Comparison of ENCODE assay signal across 8 cellular contexts in the genomic region with DNA sequence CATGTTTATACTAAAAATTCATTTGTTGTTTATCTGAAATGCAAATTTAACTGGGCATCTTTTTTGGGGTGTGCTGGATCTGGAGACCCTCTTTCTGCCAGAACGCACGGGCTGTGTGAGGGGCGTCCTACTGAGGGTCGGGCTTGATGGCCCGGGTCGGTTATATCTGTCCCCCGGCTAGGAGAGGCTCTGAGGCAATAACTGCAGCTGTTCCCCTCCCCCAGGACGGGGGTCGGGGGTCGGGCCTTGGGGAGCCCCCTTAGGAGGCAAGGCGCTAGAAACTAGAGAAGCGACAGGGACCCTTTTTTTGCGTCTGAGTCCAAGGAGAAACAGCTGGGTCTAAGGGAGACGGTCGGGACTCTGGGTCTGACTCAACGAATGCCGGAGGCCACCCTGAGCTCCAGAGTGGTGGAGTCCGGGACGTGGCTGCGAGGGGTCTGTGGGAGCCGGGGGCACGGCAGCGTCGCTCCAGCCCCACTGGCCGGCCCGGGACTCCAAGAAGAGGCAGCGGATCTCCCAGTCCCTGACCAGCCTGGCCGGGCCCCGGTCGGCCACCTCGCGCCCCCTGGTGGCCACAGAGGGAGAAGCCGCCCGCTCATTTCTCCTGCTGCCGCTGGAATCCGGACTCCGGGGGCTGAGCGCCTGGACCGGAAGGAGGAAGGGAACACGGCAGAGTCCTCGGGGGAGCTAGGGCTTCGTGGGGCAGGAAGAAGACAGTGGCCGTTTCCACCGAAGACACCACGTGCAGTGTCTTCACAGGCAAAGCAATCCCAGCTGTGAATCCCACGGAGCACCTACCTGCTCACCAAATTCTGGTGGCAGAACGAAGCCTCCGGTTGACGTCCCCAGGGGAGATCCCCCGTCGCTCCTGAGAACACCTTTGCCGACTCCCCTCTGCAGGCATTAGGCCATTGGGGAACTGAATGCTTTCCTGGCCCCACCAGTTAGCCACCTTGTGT. TPM values are rescaled to one million over a fixed set of nuclear protein-coding genes. Genes with fewer than 3 reads are reported as not detected.
A peak's percentile ranks its signal among the peaks of the same experiment; 100 is the strongest.
DNase-seq lines count a peak whose midpoint lies in the region; ATAC-seq and TF ChIP-seq lines count a peak whose summit lies in the region.

No MANE protein-coding gene starts in this region.

- H3K36me3 ChIP-seq in endodermal cell (ENCODE audit: control insufficient read depth, insufficient read depth, low read length): no peaks in the 10 kb centered on the region

- no peaks in the 10 kb centered on the region for H3K9me3 Mint-ChIP-seq in activated CD8-positive, alpha-beta memory T cell treated with anti-CD3 and anti-CD28 coated beads, Interleukin-2, amount 10 ng/mL, durations not matched to agents 7 days and 5 days (ENCODE audit: low read depth)
- H3K9me3 Mint-ChIP-seq in endodermal cell (no peaks in the 10 kb centered on the region), mesothelial cell of epicardium (no peaks in the 10 kb centered on the region)

- TF ChIP-seq CTCF in endodermal cell (conservative IDR thresholded peaks at IDR 0.05) (peak; percentile 98), mesothelial cell of epicardium (IDR thresholded peaks at IDR 0.05; ENCODE audit: unreplicated experiment) (peak; percentile 100)

- H3K4me3 ChIP-seq in endodermal cell (ENCODE audit: low read length): peak overlapping the region; percentile 77

- no peak overlapping the region for H3K27ac ChIP-seq in endodermal cell (ENCODE audit: low read depth, low read length)

- peaks cover 2% of the 10 kb centered on the region for H3K27me3 Mint-ChIP-seq in activated CD8-positive, alpha-beta memory T cell treated with anti-CD3 and anti-CD28 coated beads, Interleukin-2, amount 10 ng/mL, durations not matched to agents 7 days and 5 days
- H3K27me3 Mint-ChIP-seq in endodermal cell (ENCODE audit: insufficient read depth) (peaks cover 36% of the 10 kb centered on the region), mesothelial cell of epicardium (ENCODE audit: low read depth) (peaks cover 22% of the 10 kb centered on the region)

- ATAC-seq in GM18861 (IDR thresholded peaks at IDR 0.05; ENCODE audit: unreplicated experiment): peak; percentile 52
- peak; percentile 67 for ATAC-seq in HG03521 (IDR thresholded peaks at IDR 0.05; ENCODE audit: unreplicated experiment)
- ATAC-seq in activated CD8-positive, alpha-beta memory T cell treated with anti-CD3 and anti-CD28 coated beads, Interleukin-2, amount 10 ng/mL, durations not matched to agents 7 days and 5 days: peak; percentile 93

- CTCF ChIA-PET in activated CD8-positive, alpha-beta memory T cell treated with anti-CD3 and anti-CD28 coated beads, Interleukin-2, amount 10 ng/mL, durations not matched to agents 7 days and 5 days (lab: Charles Lee): interaction anchor here (0.6 to 5.9 kb wide), 51 partner anchors 8 to 732 kb away, joined by 3 to 132 read pairs (median 6); a partner anchor contains a TSS

- H3K4me3 Mint-ChIP-seq in activated CD8-positive, alpha-beta memory T cell treated with anti-CD3 and anti-CD28 coated beads, Interleukin-2, amount 10 ng/mL, durations not matched to agents 7 days and 5 days: peak overlapping the region; percentile 69
- peak overlapping the region; percentile 65 for H3K4me3 Mint-ChIP-seq in endodermal cell
- H3K4me3 Mint-ChIP-seq in mesothelial cell of epicardium: peak overlapping the region; percentile 68

- H3K4me1 Mint-ChIP-seq in activated CD8-positive, alpha-beta memory T cell treated with anti-CD3 and anti-CD28 coated beads, Interleukin-2, amount 10 ng/mL, durations not matched to agents 7 days and 5 days: peaks cover 24% of the 10 kb centered on the region
- H3K4me1 Mint-ChIP-seq in endodermal cell (peaks cover 3% of the 10 kb centered on the region), mesothelial cell of epicardium (no peaks in the 10 kb centered on the region)

- no peaks in the 10 kb centered on the region for H3K9me3 ChIP-seq in endodermal cell (ENCODE audit: control insufficient read depth, low read length)

- H3K36me3 Mint-ChIP-seq in activated CD8-positive, alpha-beta memory T cell treated with anti-CD3 and anti-CD28 coated beads, Interleukin-2, amount 10 ng/mL, durations not matched to agents 7 days and 5 days: no peaks in the 10 kb centered on the region
- H3K36me3 Mint-ChIP-seq in endodermal cell (ENCODE audit: low read depth) (no peaks in the 10 kb centered on the region), mesothelial cell of epicardium (no peaks in the 10 kb centered on the region)

- no peaks in the 10 kb centered on the region for H3K4me1 ChIP-seq in endodermal cell (ENCODE audit: control insufficient read depth, insufficient read depth, low read length)

- no peak overlapping the region for H3K27ac Mint-ChIP-seq in activated CD8-positive, alpha-beta memory T cell treated with anti-CD3 and anti-CD28 coated beads, Interleukin-2, amount 10 ng/mL, durations not matched to agents 7 days and 5 days
- H3K27ac Mint-ChIP-seq in endodermal cell (peak overlapping the region; percentile 46), mesothelial cell of epicardium (no peak overlapping the region)

- H3K27me3 ChIP-seq in endodermal cell (ENCODE audit: control insufficient read depth, insufficient read depth, low read length, poor library complexity, severe bottlenecking): peaks cover 39% of the 10 kb centered on the region

- 8 to 12% methylated on average over 23 to 52 of the region's 52 CpGs for WGBS in endodermal cell (ENCODE audit: insufficient coverage in 1 of 2, insufficient read length in 1 of 2), 2 experiments

- peak overlapping the region; percentile 15 for H3K9ac ChIP-seq in endodermal cell (ENCODE audit: extremely low read depth, low read length, poor library complexity, severe bottlenecking)

- DNase-seq in A172 (ENCODE audit: low spot score) (peak; percentile 54), NOMO-1 (lab: John Stamatoyannopoulos, UW; ENCODE audit: unreplicated experiment in 2 of 2) (peak; percentile 46 to 83), endodermal cell (peak; percentile 98), mesothelial cell of epicardium (ENCODE audit: low spot score in 2 of 2, unreplicated experiment in 2 of 2) (peak; percentile 75 to 96)
- DNase-seq in activated CD8-positive, alpha-beta memory T cell treated with anti-CD3 and anti-CD28 coated beads, Interleukin-2, amount 10 ng/mL, durations not matched to agents 7 days and 5 days: peak; percentile 85
- peak; percentile 71 for DNase-seq in stimulated activated CD8-positive, alpha-beta memory T cell treated with anti-CD3 and anti-CD28 coated beads, Interleukin-15, amount 100 ng/mL, for 1 hour (ENCODE audit: low read depth)

RNA-seq across cellular contexts. Expression of a gene that starts 24.0 kb away (rescaled TPM):
- total RNA-seq in A172 (2014; rRNA removed; shearing (Covaris generic)): not detected in 2 replicates
- 10 to 100 TPM; 15.1 to 26.7 TPM for total RNA-seq in activated CD8-positive, alpha-beta memory T cell treated with anti-CD3 and anti-CD28 coated beads, Interleukin-2, amount 10 ng/mL, durations not matched to agents 7 days and 5 days
- total RNA-seq in endodermal cell (not detected), mesothelial cell of epicardium (not detected in 3 replicates)
- 0.50 TPM for polyA plus RNA-seq in endodermal cell (2013, experiment 1 of 2)
- 0.58 TPM for polyA plus RNA-seq in endodermal cell (2013, experiment 2 of 2)

Comparison
In these comparisons a context has a peak if more than half of its experiments do, and no peak if none do; other contexts are left out.
1. RNA of a gene that starts 24.0 kb away (total RNA-seq): 15.1 to 26.7 TPM in activated CD8-positive, alpha-beta memory T cell treated with anti-CD3 and anti-CD28 coated beads, Interleukin-2, amount 10 ng/mL, durations not matched to agents 7 days and 5 days; not detected in mesothelial cell of epicardium, not detected in A172 and not detected in endodermal cell; every median in the first group is over 10 times any median in the second.
2. Peak in every context shown above with its lines, with median percentiles within 50 percentile points of each other: DNase-seq, ATAC-seq and H3K4me3 Mint-ChIP-seq.